ENCODE assay signal across 9 cellular contexts in genomic region chr9:101451498-101451897, GRCh38. TPM values are rescaled to one million over a fixed set of nuclear protein-coding genes. Genes with fewer than 3 reads are reported as not detected.
"Had no signal": no experiment of that assay in that cellular context is flagged by ENCODE, and none has a peak within 500 bp of the region (broad histone marks: within the 10 kb centered on the region; RNA-seq: fewer than 3 reads in every experiment).

No MANE protein-coding gene starts in this region.

- DNase-seq: GDM1, GF-D8 had no signal

- FAIRE-seq: G401.6, GM12878, GM12891, GM12892, GM18507, GM19239 had no signal

- H3K4me3 ChIP-seq: GM12878 had no signal

- ATAC-seq: GM12878 had no signal

RNA-seq across cellular contexts. Expression of gene ALDOB, which starts 15.9 kb away (rescaled TPM):
- total RNA-seq: G401 had no signal
